23 cellular contexts compared by ENCODE assay signal in genomic region chr3:103950676-103951075, GRCh38.
"Had no signal": no experiment of that assay in that cellular context is flagged by ENCODE, and none has a peak within 500 bp of the region (broad histone marks: within the 10 kb centered on the region; RNA-seq: fewer than 3 reads in every experiment).

No MANE protein-coding gene starts in this region.

- H3K27me3 ChIP-seq: colonic mucosa, dorsolateral prefrontal cortex, esophagus muscularis mucosa, esophagus squamous epithelium, foreskin keratinocyte, gastrocnemius medialis, gastroesophageal sphincter, heart left ventricle, heart right ventricle had no signal

- H3K36me3 ChIP-seq: colonic mucosa, esophagus muscularis mucosa, esophagus squamous epithelium, gastrocnemius medialis, gastroesophageal sphincter, heart left ventricle, heart right ventricle had no signal

- H3K4me3 ChIP-seq: colonic mucosa, coronary artery, dorsolateral prefrontal cortex, esophagus muscularis mucosa, esophagus squamous epithelium, gastrocnemius medialis, gastroesophageal sphincter, heart left ventricle, heart right ventricle had no signal

- H3K9me3 ChIP-seq: colonic mucosa, esophagus muscularis mucosa, gastrocnemius medialis, gastroesophageal sphincter, heart left ventricle, heart right ventricle had no signal

- DNase-seq: colonic mucosa; cortex of kidney; dermis blood vessel endothelial cell; dorsolateral prefrontal cortex; effector CD4-positive, alpha-beta T cell; effector CD8-positive, alpha-beta T cell; effector memory CD4-positive, alpha-beta T cell; effector memory CD8-positive, alpha-beta T cell; endodermal cell; erythroblast; esophagus squamous epithelium; foreskin fibroblast; foreskin keratinocyte; foreskin melanocyte; gastrocnemius medialis; glutamatergic neuron; head of caudate nucleus; heart left ventricle; heart right ventricle had no signal

- H3K4me1 ChIP-seq: colonic mucosa, esophagus muscularis mucosa, esophagus squamous epithelium, foreskin keratinocyte, gastrocnemius medialis, gastroesophageal sphincter, heart left ventricle, heart right ventricle had no signal

- H3K27ac ChIP-seq: colonic mucosa, coronary artery, dorsolateral prefrontal cortex, epithelial cell of prostate, esophagus muscularis mucosa, esophagus squamous epithelium, foreskin keratinocyte, gastrocnemius medialis, gastroesophageal sphincter, heart left ventricle, heart right ventricle had no signal
